In genomic region chr9:83936523-83936922, GRCh38 we compare ENCODE assay signal across 23 cellular contexts.
"Had no signal": no experiment of that assay in that cellular context is flagged by ENCODE, and none has a peak within 500 bp of the region (broad histone marks: within the 10 kb centered on the region; RNA-seq: fewer than 3 reads in every experiment).

No MANE protein-coding gene starts in this region.

- ATAC-seq: activated T-helper 17 cell treated with anti-CD3 and anti-CD28 coated beads, Interleukin-2, amount 50 U/mL, for 72 hours; body of pancreas; left lung; right cardiac atrium; stimulated activated naive CD8-positive, alpha-beta T cell treated with anti-CD3 and anti-CD28 coated beads, Interleukin-15, amount 100 ng/mL, for 72 hours had no signal

- H3K36me3 ChIP-seq: colonic mucosa, prostate gland, uterus had no signal

- H3K27ac ChIP-seq: body of pancreas, colonic mucosa, left lung, skin epidermis, suprapubic skin, transverse colon, uterus had no signal

- H3K4me3 ChIP-seq: body of pancreas, colonic mucosa, gastrocnemius medialis, left lung, prostate gland, skin epidermis, suprapubic skin, transverse colon, uterus had no signal

- H3K4me1 Mint-ChIP-seq: activated naive CD8-positive, alpha-beta T cell treated with anti-CD3 and anti-CD28 coated beads for 36 hours; activated T-helper 17 cell treated with anti-CD3 and anti-CD28 coated beads, Interleukin-2, amount 50 U/mL, for 72 hours had no signal

- H3K4me1 ChIP-seq: colonic mucosa, uterus had no signal

- H3K9me3 Mint-ChIP-seq: activated CD4-positive, alpha-beta memory T cell treated with anti-CD3 and anti-CD28 coated beads, Interleukin-2, amount 10 ng/mL, durations not matched to agents 7 days and 5 days; activated naive CD8-positive, alpha-beta T cell treated with anti-CD3 and anti-CD28 coated beads for 36 hours; activated T-helper 17 cell treated with anti-CD3 and anti-CD28 coated beads, Interleukin-2, amount 50 U/mL, for 72 hours; stimulated activated naive CD8-positive, alpha-beta T cell treated with anti-CD3 and anti-CD28 coated beads, Interleukin-15, amount 100 ng/mL, for 72 hours had no signal

- DNase-seq: activated CD4-positive, alpha-beta memory T cell treated with anti-CD3 and anti-CD28 coated beads, Interleukin-2, amount 10 ng/mL, durations not matched to agents 7 days and 5 days; activated CD4-positive, alpha-beta T cell treated with anti-CD3 and anti-CD28 coated beads for 48 hours; activated CD4-positive, CD25-positive, alpha-beta regulatory T cell; activated naive CD4-positive, alpha-beta T cell; activated naive CD8-positive, alpha-beta T cell treated with anti-CD3 and anti-CD28 coated beads for 36 hours; activated T-cell treated with anti-CD3 and anti-CD28 coated beads, Interleukin-2, amount 50 U/mL, for 1 hour; amniotic stem cell; body of pancreas; central memory CD4-positive, alpha-beta T cell; colonic mucosa; gastrocnemius medialis; left lung; mammary epithelial cell; right cardiac atrium; stimulated activated CD4-positive, alpha-beta T cell treated with anti-CD3 and anti-CD28 coated beads, Interleukin-15, amount 100 ng/mL, for 24 hours; stimulated activated CD4-positive, alpha-beta T cell treated with anti-CD3 and anti-CD28 coated beads, Interleukin-2, amount 100 ng/mL, for 48 hours; stimulated activated naive CD8-positive, alpha-beta T cell treated with anti-CD3 and anti-CD28 coated beads, Interleukin-15, amount 100 ng/mL, for 72 hours; transverse colon; uterus had no signal

- H3K4me3 Mint-ChIP-seq: activated CD4-positive, alpha-beta memory T cell treated with anti-CD3 and anti-CD28 coated beads, Interleukin-2, amount 10 ng/mL, durations not matched to agents 7 days and 5 days; activated naive CD8-positive, alpha-beta T cell treated with anti-CD3 and anti-CD28 coated beads for 36 hours; activated T-helper 17 cell treated with anti-CD3 and anti-CD28 coated beads, Interleukin-2, amount 50 U/mL, for 72 hours; stimulated activated naive CD8-positive, alpha-beta T cell treated with anti-CD3 and anti-CD28 coated beads, Interleukin-15, amount 100 ng/mL, for 72 hours had no signal

- H3K9me3 ChIP-seq: body of pancreas, colonic mucosa, gastrocnemius medialis, left lung, prostate gland, suprapubic skin, transverse colon, uterus had no signal

- H3K27me3 Mint-ChIP-seq: activated CD4-positive, alpha-beta memory T cell treated with anti-CD3 and anti-CD28 coated beads, Interleukin-2, amount 10 ng/mL, durations not matched to agents 7 days and 5 days; activated naive CD8-positive, alpha-beta T cell treated with anti-CD3 and anti-CD28 coated beads for 36 hours; activated T-helper 17 cell treated with anti-CD3 and anti-CD28 coated beads, Interleukin-2, amount 50 U/mL, for 72 hours; stimulated activated naive CD8-positive, alpha-beta T cell treated with anti-CD3 and anti-CD28 coated beads, Interleukin-15, amount 100 ng/mL, for 72 hours had no signal

- H3K27me3 ChIP-seq: body of pancreas, colonic mucosa, gastrocnemius medialis, left lung, suprapubic skin, transverse colon, uterus had no signal

- H3K27ac Mint-ChIP-seq: activated CD4-positive, alpha-beta memory T cell treated with anti-CD3 and anti-CD28 coated beads, Interleukin-2, amount 10 ng/mL, durations not matched to agents 7 days and 5 days; activated naive CD8-positive, alpha-beta T cell treated with anti-CD3 and anti-CD28 coated beads for 36 hours; activated T-helper 17 cell treated with anti-CD3 and anti-CD28 coated beads, Interleukin-2, amount 50 U/mL, for 72 hours; stimulated activated naive CD8-positive, alpha-beta T cell treated with anti-CD3 and anti-CD28 coated beads, Interleukin-15, amount 100 ng/mL, for 72 hours had no signal
